1 cellular context compared by ENCODE assay signal in genomic region chr6:34888874-34889555, GRCh38.
TF ChIP-seq lines count a peak whose summit lies in the region.

TSS of gene ANKS1A (plus strand) at chr6:34889255. CDS start at chr6:34889403, 148 bp downstream.

TF ChIP-seq in HepG2, 621 proteins besides CTCF, POLR2A, EP300 and RAD21 (continued from another document and continues in another):
- no peak for TF ChIP-seq ZNF512 (CRISPR knock-in tag; IDR thresholded peaks at IDR 0.05)
- TF ChIP-seq ZSCAN31 (CRISPR knock-in tag; IDR thresholded peaks at IDR 0.05; ENCODE audit: low read depth), result 0 out of 2 replicates have a peak, but pooled peaks have one; percentile 36
- no peak for TF ChIP-seq BHLHE40 (IDR thresholded peaks at IDR 0.05; ENCODE audit: low read length)
- no peak for TF ChIP-seq MED13 (CRISPR knock-in tag; IDR thresholded peaks at IDR 0.05)
- TF ChIP-seq RBAK (CRISPR knock-in tag; IDR thresholded peaks at IDR 0.05), result no peak
- no peak for TF ChIP-seq ATF7 (IDR thresholded peaks at IDR 0.05)
- TF ChIP-seq ATF7 (CRISPR knock-in tag; IDR thresholded peaks at IDR 0.05), result peak; percentile 45; the same call in 1 of the 2 replicates
- TF ChIP-seq AHDC1 (CRISPR knock-in tag; IDR thresholded peaks at IDR 0.05; ENCODE audit: borderline replicate concordance), result no peak
- no peak for TF ChIP-seq ELK4 (CRISPR knock-in tag; IDR thresholded peaks at IDR 0.05; ENCODE audit: borderline replicate concordance)
- no peak; the same call in 1 of the 2 replicates for TF ChIP-seq ZSCAN20 (CRISPR knock-in tag; IDR thresholded peaks at IDR 0.05; ENCODE audit: borderline replicate concordance)
- TF ChIP-seq ZNF674 (CRISPR knock-in tag; IDR thresholded peaks at IDR 0.05; ENCODE audit: low read depth), result no peak
- no peak for TF ChIP-seq ZNF383 (CRISPR knock-in tag; IDR thresholded peaks at IDR 0.05; ENCODE audit: borderline replicate concordance)
- peak; percentile 38 for TF ChIP-seq HNF4G (IDR thresholded peaks at IDR 0.05; ENCODE audit: borderline replicate concordance, low read depth, low read length)
- TF ChIP-seq HNF4G (CRISPR knock-in tag; IDR thresholded peaks at IDR 0.05; ENCODE audit: borderline replicate concordance, low read depth), result no peak
- TF ChIP-seq FOXJ3 (CRISPR knock-in tag; IDR thresholded peaks at IDR 0.05; ENCODE audit: borderline replicate concordance), result no peak
- TF ChIP-seq ZSCAN21 (CRISPR knock-in tag; IDR thresholded peaks at IDR 0.05; ENCODE audit: borderline replicate concordance), result no peak; the same call in 1 of the 2 replicates
- TF ChIP-seq ZNF724P (CRISPR knock-in tag; IDR thresholded peaks at IDR 0.05; ENCODE audit: borderline replicate concordance), result no peak
- TF ChIP-seq SATB2 (CRISPR knock-in tag; IDR thresholded peaks at IDR 0.05), result no peak
- no peak for TF ChIP-seq ZNF275 (CRISPR knock-in tag; IDR thresholded peaks at IDR 0.05; ENCODE audit: borderline replicate concordance)
- no peak for TF ChIP-seq ZNF766 (CRISPR knock-in tag; IDR thresholded peaks at IDR 0.05; ENCODE audit: borderline replicate concordance)
- TF ChIP-seq SMYD3 (CRISPR knock-in tag; IDR thresholded peaks at IDR 0.05), result peak; percentile 61; the same call in 1 of the 2 replicates
- no peak for TF ChIP-seq ZNF75D (CRISPR knock-in tag; IDR thresholded peaks at IDR 0.05; ENCODE audit: borderline replicate concordance)
- TF ChIP-seq NFRKB (IDR thresholded peaks at IDR 0.05), result no peak
- no peak for TF ChIP-seq SKI (IDR thresholded peaks at IDR 0.05; ENCODE audit: partially characterized antibody)
- peak; percentile 85 for TF ChIP-seq HNRNPK (IDR thresholded peaks at IDR 0.05; ENCODE audit: low read depth, low read length, poor library complexity, severe bottlenecking)
- no peak for TF ChIP-seq ZFP62 (CRISPR knock-in tag; IDR thresholded peaks at IDR 0.05)
- TF ChIP-seq CREBL2 (CRISPR knock-in tag; IDR thresholded peaks at IDR 0.05; ENCODE audit: borderline replicate concordance), result no peak
- no peak for TF ChIP-seq KLF15 (CRISPR knock-in tag; IDR thresholded peaks at IDR 0.05; ENCODE audit: borderline replicate concordance)
- no peak for TF ChIP-seq ISL2 (CRISPR knock-in tag; IDR thresholded peaks at IDR 0.05)
- no peak for TF ChIP-seq ZHX1 (CRISPR knock-in tag; IDR thresholded peaks at IDR 0.05; ENCODE audit: low read depth)
- no peak for TF ChIP-seq SOX13 (IDR thresholded peaks at IDR 0.05)
- 0 out of 4 replicates have a peak, but pooled peaks of 1 of the 2 experiments have one; percentile 24 for TF ChIP-seq SOX13 (CRISPR knock-in tag; conservative IDR thresholded peaks at IDR 0.05 in 1 of 2, IDR thresholded peaks at IDR 0.05 in 1 of 2)
- TF ChIP-seq PATZ1 (CRISPR knock-in tag; IDR thresholded peaks at IDR 0.05), result peak; percentile 88
- no peak for TF ChIP-seq FUBP1 (CRISPR knock-in tag; IDR thresholded peaks at IDR 0.05; ENCODE audit: borderline replicate concordance)
- TF ChIP-seq ZNF232 (CRISPR knock-in tag; IDR thresholded peaks at IDR 0.05; ENCODE audit: borderline replicate concordance), result no peak
- TF ChIP-seq RORA (CRISPR knock-in tag; IDR thresholded peaks at IDR 0.05), result no peak
- TF ChIP-seq ZNF850 (CRISPR knock-in tag; conservative IDR thresholded peaks at IDR 0.05), result no peak
- TF ChIP-seq ZNF775 (CRISPR knock-in tag; IDR thresholded peaks at IDR 0.05; ENCODE audit: borderline replicate concordance), result no peak
- TF ChIP-seq HNF4A (CRISPR knock-in tag; IDR thresholded peaks at IDR 0.05), result peak; percentile 79
- TF ChIP-seq PAF1 (CRISPR knock-in tag; IDR thresholded peaks at IDR 0.05), result no peak
- no peak for TF ChIP-seq CC2D1A (CRISPR knock-in tag; IDR thresholded peaks at IDR 0.05)
- no peak for TF ChIP-seq MIXL1 (CRISPR knock-in tag; IDR thresholded peaks at IDR 0.05)
- TF ChIP-seq NFKBIZ (CRISPR knock-in tag; IDR thresholded peaks at IDR 0.05), result peak; percentile 47; the same call in 1 of the 2 replicates
- peak; percentile 82 for TF ChIP-seq XRCC5 (optimal IDR thresholded peaks at IDR 0.05; ENCODE audit: low read length)
- TF ChIP-seq ZNF614 (CRISPR knock-in tag; IDR thresholded peaks at IDR 0.05; ENCODE audit: borderline replicate concordance), result peak; percentile 70; the same call in 1 of the 2 replicates
- no peak for TF ChIP-seq ZNF513 (CRISPR knock-in tag; conservative IDR thresholded peaks at IDR 0.05)
- TF ChIP-seq ZNF747 (CRISPR knock-in tag; IDR thresholded peaks at IDR 0.05; ENCODE audit: borderline replicate concordance), result no peak
- TF ChIP-seq FOXK1 (CRISPR knock-in tag; IDR thresholded peaks at IDR 0.05; ENCODE audit: borderline replicate concordance, low read depth), result peak; percentile 72
- no peak for TF ChIP-seq ZNF274 (CRISPR knock-in tag; IDR thresholded peaks at IDR 0.05)
- TF ChIP-seq ETV6 (CRISPR knock-in tag; conservative IDR thresholded peaks at IDR 0.05), result no peak
